In the genomic region with DNA sequence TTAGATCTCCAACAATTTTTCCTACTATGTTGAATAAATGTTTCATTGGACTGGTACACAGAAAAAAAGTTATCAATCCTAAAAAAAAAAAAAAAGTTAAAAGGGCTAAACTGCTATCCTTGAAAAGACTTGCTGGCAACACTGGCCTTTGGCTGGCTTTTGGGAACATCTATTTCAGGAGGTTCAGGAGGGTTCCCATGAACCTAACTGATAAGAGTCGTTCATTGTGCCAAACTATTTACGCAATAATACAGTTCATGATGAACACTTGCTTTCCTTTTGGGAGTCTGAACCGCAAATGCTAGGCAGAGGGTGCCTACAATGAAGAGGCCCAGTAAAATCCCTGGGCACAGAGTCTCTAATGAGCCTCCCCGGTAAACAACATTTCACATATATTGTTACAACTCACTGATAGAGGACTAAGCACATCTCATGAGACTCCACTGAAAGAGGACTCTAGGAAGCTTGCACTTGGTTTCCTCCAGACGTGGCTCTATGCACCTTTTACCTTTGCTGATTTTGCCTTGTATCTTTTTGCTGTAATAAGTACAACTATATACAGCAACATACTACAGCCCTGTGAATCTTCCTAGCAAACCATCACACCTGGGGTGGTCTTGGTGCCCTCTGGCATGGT, we compare ENCODE assay signal across 1 cellular context.
TF ChIP-seq lines count a peak whose summit lies in the region.

No MANE protein-coding gene starts in this region.

TF ChIP-seq in IMR-90, 13 proteins besides CTCF, POLR2A, EP300 and RAD21 (continued from another document):
- TF ChIP-seq, protein P1, sequence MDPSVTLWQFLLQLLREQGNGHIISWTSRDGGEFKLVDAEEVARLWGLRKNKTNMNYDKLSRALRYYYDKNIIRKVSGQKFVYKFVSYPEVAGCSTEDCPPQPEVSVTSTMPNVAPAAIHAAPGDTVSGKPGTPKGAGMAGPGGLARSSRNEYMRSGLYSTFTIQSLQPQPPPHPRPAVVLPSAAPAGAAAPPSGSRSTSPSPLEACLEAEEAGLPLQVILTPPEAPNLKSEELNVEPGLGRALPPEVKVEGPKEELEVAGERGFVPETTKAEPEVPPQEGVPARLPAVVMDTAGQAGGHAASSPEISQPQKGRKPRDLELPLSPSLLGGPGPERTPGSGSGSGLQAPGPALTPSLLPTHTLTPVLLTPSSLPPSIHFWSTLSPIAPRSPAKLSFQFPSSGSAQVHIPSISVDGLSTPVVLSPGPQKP (IDR thresholded peaks at IDR 0.05; ENCODE audit: borderline replicate concordance, low read depth, low read length), result no peak
- no peak for TF ChIP-seq RCOR1 (IDR thresholded peaks at IDR 0.05; ENCODE audit: insufficient replicate concordance, low read length)
- no peak for TF ChIP-seq SMC3 (IDR thresholded peaks at IDR 0.05; ENCODE audit: low read depth, low read length)
